Comparison of ENCODE assay signal across 19 cellular contexts in the genomic region with DNA sequence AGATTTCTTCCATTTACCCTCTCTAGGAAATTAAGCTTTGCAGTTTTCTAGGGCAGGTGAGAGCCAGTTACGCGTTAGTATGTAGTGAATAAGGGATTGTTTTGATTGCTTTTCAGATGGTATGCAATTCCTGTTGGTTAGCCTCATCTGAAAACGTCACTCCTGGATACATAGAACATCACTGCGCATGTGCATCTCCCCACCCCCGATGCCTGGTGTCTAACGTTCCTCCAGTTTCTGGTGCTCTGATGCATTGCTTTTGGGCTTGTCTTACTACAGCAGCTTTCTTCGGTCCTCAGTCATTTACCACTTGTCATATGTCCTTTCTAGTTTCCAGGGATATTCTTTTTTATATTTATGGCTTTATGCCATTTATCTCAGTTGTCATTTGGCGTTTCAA. TPM values are rescaled to one million over a fixed set of nuclear protein-coding genes. Genes with fewer than 3 reads are reported as not detected.
"Had no signal": no experiment of that assay in that cellular context is flagged by ENCODE, and none has a peak within 500 bp of the region (broad histone marks: within the 10 kb centered on the region; RNA-seq: fewer than 3 reads in every experiment).

No MANE protein-coding gene starts in this region.

- H3K9me3 Mint-ChIP-seq: activated B cell treated with CpG ODN at 0.5 μM for 24 hours; activated naive CD4-positive, alpha-beta T cell treated with anti-CD3 and anti-CD28 coated beads for 36 hours; activated T-cell treated with anti-CD3 and anti-CD28 coated beads, Interleukin-2, amount 50 U/mL, for 4 hours had no signal

- H3K27me3 Mint-ChIP-seq: activated B cell treated with CpG ODN at 0.5 μM for 24 hours; activated naive CD8-positive, alpha-beta T cell; T-helper 17 cell had no signal

- DNase-seq: activated B cell treated with CpG ODN at 0.5 μM for 24 hours; activated CD8-positive, alpha-beta memory T cell treated with anti-CD3 and anti-CD28 coated beads, Interleukin-2, amount 50 U/mL, for 48 hours; activated CD8-positive, alpha-beta T cell treated with anti-CD3 and anti-CD28 coated beads, Interleukin-2, amount 10 ng/mL, durations not matched to agents 7 days and 5 days; activated gamma-delta T cell; activated naive CD4-positive, alpha-beta T cell treated with anti-CD3 and anti-CD28 coated beads for 36 hours; activated T-cell treated with anti-CD3 and anti-CD28 coated beads, Interleukin-2, amount 50 U/mL, for 4 hours; brain microvascular endothelial cell; Karpas-422; NCI-H146; NCI-H1930; NCI-H2171 treated with DMSO at 0.1 percent for 48 hours; NCI-H226; NCI-H526 treated with DMSO at 0.1 percent for 48 hours; NCI-H82; SIG-M5; T-helper 17 cell; T-helper 9 cell had no signal

- H3K27ac Mint-ChIP-seq: activated CD8-positive, alpha-beta T cell treated with anti-CD3 and anti-CD28 coated beads, Interleukin-2, amount 10 ng/mL, durations not matched to agents 7 days and 5 days; activated naive CD4-positive, alpha-beta T cell treated with anti-CD3 and anti-CD28 coated beads for 36 hours; activated naive CD8-positive, alpha-beta T cell had no signal

- H3K4me3 Mint-ChIP-seq: activated B cell treated with CpG ODN at 0.5 μM for 24 hours; activated CD8-positive, alpha-beta T cell treated with anti-CD3 and anti-CD28 coated beads, Interleukin-2, amount 10 ng/mL, durations not matched to agents 7 days and 5 days; activated naive CD4-positive, alpha-beta T cell treated with anti-CD3 and anti-CD28 coated beads for 36 hours; activated naive CD8-positive, alpha-beta T cell; activated T-cell treated with anti-CD3 and anti-CD28 coated beads, Interleukin-2, amount 50 U/mL, for 4 hours; T-helper 17 cell had no signal

RNA-seq across cellular contexts. Expression of a gene that starts 31.0 kb away (rescaled TPM):
- total RNA-seq: activated T-cell treated with anti-CD3 and anti-CD28 coated beads, Interleukin-2, amount 50 U/mL, for 4 hours; OCI-LY7 had no signal
